In genomic region chr2:226399006-226399405, GRCh38 we compare ENCODE assay signal across 24 cellular contexts.
DNase-seq lines count a peak whose midpoint lies in the region; ATAC-seq, FAIRE-seq and TF ChIP-seq lines count a peak whose summit lies in the region.
"Had no signal": no experiment of that assay in that cellular context is flagged by ENCODE, and none has a peak within 500 bp of the region (broad histone marks: within the 10 kb centered on the region; RNA-seq: fewer than 3 reads in every experiment).

No MANE protein-coding gene starts in this region.

- H2BK120ac ChIP-seq in IMR-90 (ENCODE audit: low read depth, low read length): no peak overlapping the region

- H3K4ac ChIP-seq in IMR-90 (ENCODE audit: low read depth, low read length): no peak overlapping the region

- no peak overlapping the region for H3K4me3 Mint-ChIP-seq in activated CD4-positive, alpha-beta memory T cell treated with anti-CD3 and anti-CD28 coated beads for 36 hours
- H3K4me3 Mint-ChIP-seq: CD14-positive monocyte; CD4-positive, alpha-beta T cell; CD8-positive, alpha-beta memory T cell had no signal

- H3K9me3 Mint-ChIP-seq in activated CD4-positive, alpha-beta memory T cell treated with anti-CD3 and anti-CD28 coated beads for 36 hours: no peaks in the 10 kb centered on the region
- H3K9me3 Mint-ChIP-seq: CD4-positive, alpha-beta T cell; CD8-positive, alpha-beta memory T cell had no signal

- H3K9me3 ChIP-seq in IMR-90 (ENCODE audit: control insufficient read depth, insufficient read depth, low read length): no peaks in the 10 kb centered on the region
- H3K9me3 ChIP-seq: BE2C, HAP-1 had no signal

- H3K56ac ChIP-seq in IMR-90 (ENCODE audit: extremely low read depth, insufficient read depth, low read length): no peak overlapping the region

- H3K9me1 ChIP-seq in IMR-90 (ENCODE audit: insufficient read depth, low read length): no peaks in the 10 kb centered on the region; the same call in 1 of the 2 replicates

- POLR2A ChIA-PET in IMR-90 (lab: Charles Lee; ENCODE audit: unreplicated experiment): no interaction called here
- POLR2A ChIA-PET in activated CD4-positive, alpha-beta memory T cell treated with anti-CD3 and anti-CD28 coated beads for 36 hours (lab: Charles Lee): no interaction called here

- in situ Hi-C loops in IMR-90 (cut with MboI; ENCODE audit: low sequenced_read_pairs): no loop called here

- CTCF ChIA-PET in IMR-90 (lab: Yijun Ruan, JAX): no interaction called here
- CTCF ChIA-PET in activated CD4-positive, alpha-beta memory T cell treated with anti-CD3 and anti-CD28 coated beads for 36 hours (lab: Charles Lee): no interaction called here

- peak; percentile 6 for DNase-seq in AG08395 (ENCODE audit: low spot score)
- no peak for DNase-seq in IMR-90
- DNase-seq in bronchial epithelial cell (ENCODE audit: low read depth): peak; percentile 7
- DNase-seq in renal cortical epithelial cell (ENCODE audit: low read depth): peak; percentile 50
- no peak for DNase-seq in activated CD4-positive, alpha-beta memory T cell treated with anti-CD3 and anti-CD28 coated beads for 36 hours
- no peak for DNase-seq in NCI-H146 (lab: John Stamatoyannopoulos, UW)
- DNase-seq: 8988T; AML-193; BE2C; CD4-positive, alpha-beta T cell; CD8-positive, alpha-beta memory T cell; DMS 273 treated with DMSO at 0.1 percent for 48 hours; DMS79; EL; GDM1; GOT3 had no signal

- H2AFZ ChIP-seq in IMR-90 (replicated peaks; ENCODE audit: low read length, poor library complexity): no peak overlapping the region

- dilution Hi-C loops in IMR-90 (cut with HindIII; ENCODE audit: low sequenced_read_pairs, unreplicated experiment): no loop called here

- no peak overlapping the region for H3K9ac ChIP-seq in IMR-90 (ENCODE audit: low read depth, low read length)
- H3K9ac ChIP-seq: BLaER1 treated with 17β-estradiol and CSF1 and Interleukin-3, amounts not matched to agents 10 nM and 100 nM had no signal

- no peak overlapping the region for H3K4me2 ChIP-seq in IMR-90 (ENCODE audit: low read depth, low read length)
- H3K4me2 ChIP-seq: BLaER1 treated with 17β-estradiol and CSF1 and Interleukin-3, amounts not matched to agents 10 nM and 100 nM had no signal

- no peak overlapping the region for H3K27ac Mint-ChIP-seq in activated CD4-positive, alpha-beta memory T cell treated with anti-CD3 and anti-CD28 coated beads for 36 hours
- H3K27ac Mint-ChIP-seq: CD4-positive, alpha-beta T cell had no signal

- H3K79me1 ChIP-seq in IMR-90 (ENCODE audit: low read depth in 1 of 2, low read length in 2 of 2): no peaks in the 10 kb centered on the region

- H3K4me3 ChIP-seq in IMR-90 (ENCODE audit: insufficient read depth, low read depth, low read length) (no peak overlapping the region), bronchial epithelial cell (ENCODE audit: low read depth, low read length) (no peak overlapping the region)
- H3K4me3 ChIP-seq: BLaER1 treated with 17β-estradiol and CSF1 and Interleukin-3, amounts not matched to agents 10 nM and 100 nM; GM12878; HAP-1 had no signal

- 0 out of 2 replicates have a peak overlapping the region, but pooled peaks have one; percentile 45 for H3K18ac ChIP-seq in IMR-90 (ENCODE audit: low read depth, low read length)

- H2AK9ac ChIP-seq in IMR-90 (replicated peaks; ENCODE audit: low read depth, low read length, poor library complexity): no peak overlapping the region

- no peak overlapping the region for H4K8ac ChIP-seq in IMR-90 (ENCODE audit: low read depth in 2 of 2, low read length in 2 of 2)

- no peak for TF ChIP-seq RAD21 in IMR-90 (IDR thresholded peaks at IDR 0.05; ENCODE audit: low read length)

- no peak overlapping the region; the same call in 1 of the 2 replicates for H4K91ac ChIP-seq in IMR-90 (ENCODE audit: insufficient read depth, low read depth, low read length)

- intact Hi-C loops in IMR-90 (cut with micrococcal nuclease): loop anchor here (5.0 kb wide), 1 partner anchor 107 kb away; no protein-coding TSS in a partner anchor
- intact Hi-C loops in activated CD4-positive, alpha-beta memory T cell treated with anti-CD3 and anti-CD28 coated beads for 36 hours (cut with micrococcal nuclease): no loop called here

- H3K36me3 ChIP-seq in IMR-90 (ENCODE audit: control insufficient read depth, insufficient read depth, low read length): no peaks in the 10 kb centered on the region
- H3K36me3 ChIP-seq in bronchial epithelial cell (ENCODE audit: control insufficient read depth, insufficient read depth, low read length): no peaks in the 10 kb centered on the region
- H3K36me3 ChIP-seq: BE2C; BLaER1 treated with 17β-estradiol and CSF1 and Interleukin-3, amounts not matched to agents 10 nM and 100 nM; HAP-1 had no signal

- no peak overlapping the region for H3K27ac ChIP-seq in IMR-90 (ENCODE audit: insufficient read depth, low read length)
- H3K27ac ChIP-seq: BLaER1 treated with 17β-estradiol and CSF1 and Interleukin-3, amounts not matched to agents 10 nM and 100 nM had no signal

- 0 out of 2 replicates have a peak overlapping the region, but pooled peaks have one; percentile 25 for H2AK5ac ChIP-seq in IMR-90 (ENCODE audit: low read depth, low read length)

- TF ChIP-seq POLR2A in IMR-90 (IDR thresholded peaks at IDR 0.05; ENCODE audit: low read depth, low read length): no peak

- H2BK20ac ChIP-seq in IMR-90 (ENCODE audit: low read depth, low read length): no peak overlapping the region

- no CpG with 5 or more reads among the region's 1 CpG for WGBS in IMR-90 (ENCODE audit: extremely low coverage in 2 of 2, insufficient read length in 1 of 2), 2 experiments

- no TSS peak for BruUV-seq in IMR-90 (replicated peaks; lab: Mats Ljungman, UMichigan)

- H3K23ac ChIP-seq in IMR-90 (ENCODE audit: low read depth, low read length): no peak overlapping the region

- H3K36me3 Mint-ChIP-seq in activated CD4-positive, alpha-beta memory T cell treated with anti-CD3 and anti-CD28 coated beads for 36 hours: no peaks in the 10 kb centered on the region
- H3K36me3 Mint-ChIP-seq: CD14-positive monocyte; CD8-positive, alpha-beta memory T cell had no signal

- no peak for FAIRE-seq in bronchial epithelial cell (lab: Jason Lieb, UNC)
- FAIRE-seq: D721Med, GM12878, GM19239, H54 had no signal

- no peak for ATAC-seq in IMR-90 (ENCODE audit: low read depth)
- ATAC-seq in HG02885 (IDR thresholded peaks at IDR 0.05; ENCODE audit: poor library complexity, unreplicated experiment): no peak
- ATAC-seq: GM12878 had no signal

- no peak overlapping the region for H2BK15ac ChIP-seq in IMR-90 (ENCODE audit: low read depth, low read length)

- TF ChIP-seq CTCF in IMR-90 (conservative IDR thresholded peaks at IDR 0.05; ENCODE audit: low read depth, low read length): no peak
- no peak for TF ChIP-seq CTCF in bronchial epithelial cell (IDR thresholded peaks at IDR 0.05; ENCODE audit: insufficient read depth, low read length, severe bottlenecking)

- 0 out of 2 replicates have a peak overlapping the region, but pooled peaks have one; percentile 39 for H3K14ac ChIP-seq in IMR-90 (replicated peaks; ENCODE audit: low read depth, low read length)

- H4K5ac ChIP-seq in IMR-90 (ENCODE audit: low read depth, low read length): no peak overlapping the region

- H3K4me1 ChIP-seq in IMR-90 (ENCODE audit: control insufficient read depth, insufficient read depth, low read length): no peaks in the 10 kb centered on the region
- H3K4me1 ChIP-seq: BE2C; BLaER1 treated with 17β-estradiol and CSF1 and Interleukin-3, amounts not matched to agents 10 nM and 100 nM; HAP-1 had no signal

- H3K4me1 Mint-ChIP-seq in activated CD4-positive, alpha-beta memory T cell treated with anti-CD3 and anti-CD28 coated beads for 36 hours (ENCODE audit: low read depth): no peaks in the 10 kb centered on the region
- H3K4me1 Mint-ChIP-seq: CD14-positive monocyte; CD8-positive, alpha-beta memory T cell had no signal

- H3K27me3 ChIP-seq in IMR-90 (ENCODE audit: control insufficient read depth, insufficient read depth, low read length) (no peaks in the 10 kb centered on the region), bronchial epithelial cell (ENCODE audit: control insufficient read depth, insufficient read depth, low read length) (no peaks in the 10 kb centered on the region)
- H3K27me3 ChIP-seq: BE2C; BLaER1 treated with 17β-estradiol and CSF1 and Interleukin-3, amounts not matched to agents 10 nM and 100 nM had no signal

- peaks cover 8% of the 10 kb centered on the region for H3K27me3 Mint-ChIP-seq in activated CD4-positive, alpha-beta memory T cell treated with anti-CD3 and anti-CD28 coated beads for 36 hours

- H4K20me1 ChIP-seq in IMR-90 (ENCODE audit: insufficient read depth, low read length): no peaks in the 10 kb centered on the region
- H4K20me1 ChIP-seq: BLaER1 treated with 17β-estradiol and CSF1 and Interleukin-3, amounts not matched to agents 10 nM and 100 nM had no signal

- no peak overlapping the region for H2BK5ac ChIP-seq in IMR-90 (ENCODE audit: low read depth, low read length, poor library complexity, severe bottlenecking)

TF ChIP-seq in IMR-90, 13 proteins besides CTCF, POLR2A, EP300 and RAD21 (continues in another document):
- no peak for TF ChIP-seq USF2 (IDR thresholded peaks at IDR 0.05; ENCODE audit: low read depth, low read length)
- no peak for TF ChIP-seq SMC3 (IDR thresholded peaks at IDR 0.05; ENCODE audit: low read depth, low read length)
- TF ChIP-seq RFX5 (IDR thresholded peaks at IDR 0.05; ENCODE audit: low read depth, low read length): no peak
- no peak for TF ChIP-seq BHLHE40 (IDR thresholded peaks at IDR 0.05; ENCODE audit: low read depth, low read length)
- no peak for TF ChIP-seq MAZ (IDR thresholded peaks at IDR 0.05; ENCODE audit: borderline replicate concordance, low read depth, low read length)
- TF ChIP-seq FOS (IDR thresholded peaks at IDR 0.05; ENCODE audit: low read depth, low read length): no peak
- no peak for TF ChIP-seq MAFK (IDR thresholded peaks at IDR 0.05; ENCODE audit: low read depth, low read length)
- TF ChIP-seq RCOR1 (IDR thresholded peaks at IDR 0.05; ENCODE audit: insufficient replicate concordance, low read length): no peak
- TF ChIP-seq CHD1 (IDR thresholded peaks at IDR 0.05; ENCODE audit: low read depth, low read length): no peak
- no peak for TF ChIP-seq CEBPB (IDR thresholded peaks at IDR 0.05; ENCODE audit: low read depth, low read length)
- TF ChIP-seq MXI1 (IDR thresholded peaks at IDR 0.05; ENCODE audit: borderline replicate concordance, low read depth, low read length): no peak

Comparison
In these comparisons a context has a peak if more than half of its experiments do, and no peak if none do; other contexts are left out.
1. DNase-seq: peak in AG08395 (single experiment), bronchial epithelial cell (single experiment) and renal cortical epithelial cell (single experiment); none in IMR-90 (single experiment), activated CD4-positive, alpha-beta memory T cell treated with anti-CD3 and anti-CD28 coated beads for 36 hours (single experiment) and NCI-H146 (single experiment).